3 cellular contexts compared by ENCODE assay signal in the genomic region with DNA sequence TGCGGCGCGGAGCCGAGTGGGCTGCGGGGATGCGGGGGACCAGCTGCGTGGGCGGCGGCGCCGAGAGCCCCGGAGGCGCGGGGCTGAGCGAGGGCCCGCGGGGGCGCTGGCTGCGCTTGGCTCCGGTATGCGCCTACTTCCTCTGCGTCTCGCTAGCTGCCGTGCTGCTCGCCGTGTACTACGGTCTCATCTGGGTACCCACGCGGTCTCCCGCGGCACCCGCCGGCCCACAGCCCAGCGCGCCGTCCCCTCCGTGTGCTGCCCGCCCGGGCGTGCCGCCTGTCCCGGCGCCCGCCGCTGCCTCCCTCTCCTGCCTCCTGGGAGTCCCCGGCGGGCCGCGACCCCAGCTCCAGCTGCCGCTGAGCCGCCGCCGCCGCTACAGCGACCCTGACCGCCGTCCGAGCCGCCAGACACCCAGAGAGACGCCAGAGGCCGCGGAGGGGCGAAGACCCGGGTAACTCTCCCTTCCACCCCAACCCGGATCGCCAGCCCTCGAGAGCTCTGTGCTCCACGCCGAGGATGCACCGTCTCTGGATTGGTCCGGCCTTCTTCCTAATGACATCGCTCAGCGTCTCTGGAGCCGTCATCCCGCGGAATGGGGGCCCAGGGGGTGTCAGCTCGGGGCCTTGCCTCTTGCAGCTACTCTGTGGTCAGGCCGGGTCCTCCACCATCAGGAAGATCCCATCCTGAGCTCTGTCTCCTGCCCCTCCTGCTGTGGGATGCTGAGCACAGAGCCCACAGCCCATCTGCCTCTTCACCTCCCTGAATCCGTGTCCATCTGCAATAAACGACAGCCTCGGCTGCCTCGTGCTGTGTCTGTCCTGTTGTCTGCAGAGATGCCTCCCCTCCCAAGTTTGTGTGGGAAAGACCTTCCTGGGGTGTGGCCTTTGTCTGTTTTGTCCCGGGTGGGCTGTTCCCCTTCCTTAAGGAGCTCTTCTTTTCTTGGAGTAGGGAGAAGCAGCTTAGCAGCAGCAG.
TF ChIP-seq lines count a peak whose summit lies in the region.

No MANE protein-coding gene starts in this region.

TF ChIP-seq in GM23338, 12 proteins besides CTCF, POLR2A, EP300 and RAD21 (continues in another document):
- TF ChIP-seq CREB1 (CRISPR knock-in tag; IDR thresholded peaks at IDR 0.05; ENCODE audit: low read depth) = no peak
- TF ChIP-seq ZNF331 (CRISPR knock-in tag; IDR thresholded peaks at IDR 0.05; ENCODE audit: low read depth) = no peak
- TF ChIP-seq, protein P1, sequence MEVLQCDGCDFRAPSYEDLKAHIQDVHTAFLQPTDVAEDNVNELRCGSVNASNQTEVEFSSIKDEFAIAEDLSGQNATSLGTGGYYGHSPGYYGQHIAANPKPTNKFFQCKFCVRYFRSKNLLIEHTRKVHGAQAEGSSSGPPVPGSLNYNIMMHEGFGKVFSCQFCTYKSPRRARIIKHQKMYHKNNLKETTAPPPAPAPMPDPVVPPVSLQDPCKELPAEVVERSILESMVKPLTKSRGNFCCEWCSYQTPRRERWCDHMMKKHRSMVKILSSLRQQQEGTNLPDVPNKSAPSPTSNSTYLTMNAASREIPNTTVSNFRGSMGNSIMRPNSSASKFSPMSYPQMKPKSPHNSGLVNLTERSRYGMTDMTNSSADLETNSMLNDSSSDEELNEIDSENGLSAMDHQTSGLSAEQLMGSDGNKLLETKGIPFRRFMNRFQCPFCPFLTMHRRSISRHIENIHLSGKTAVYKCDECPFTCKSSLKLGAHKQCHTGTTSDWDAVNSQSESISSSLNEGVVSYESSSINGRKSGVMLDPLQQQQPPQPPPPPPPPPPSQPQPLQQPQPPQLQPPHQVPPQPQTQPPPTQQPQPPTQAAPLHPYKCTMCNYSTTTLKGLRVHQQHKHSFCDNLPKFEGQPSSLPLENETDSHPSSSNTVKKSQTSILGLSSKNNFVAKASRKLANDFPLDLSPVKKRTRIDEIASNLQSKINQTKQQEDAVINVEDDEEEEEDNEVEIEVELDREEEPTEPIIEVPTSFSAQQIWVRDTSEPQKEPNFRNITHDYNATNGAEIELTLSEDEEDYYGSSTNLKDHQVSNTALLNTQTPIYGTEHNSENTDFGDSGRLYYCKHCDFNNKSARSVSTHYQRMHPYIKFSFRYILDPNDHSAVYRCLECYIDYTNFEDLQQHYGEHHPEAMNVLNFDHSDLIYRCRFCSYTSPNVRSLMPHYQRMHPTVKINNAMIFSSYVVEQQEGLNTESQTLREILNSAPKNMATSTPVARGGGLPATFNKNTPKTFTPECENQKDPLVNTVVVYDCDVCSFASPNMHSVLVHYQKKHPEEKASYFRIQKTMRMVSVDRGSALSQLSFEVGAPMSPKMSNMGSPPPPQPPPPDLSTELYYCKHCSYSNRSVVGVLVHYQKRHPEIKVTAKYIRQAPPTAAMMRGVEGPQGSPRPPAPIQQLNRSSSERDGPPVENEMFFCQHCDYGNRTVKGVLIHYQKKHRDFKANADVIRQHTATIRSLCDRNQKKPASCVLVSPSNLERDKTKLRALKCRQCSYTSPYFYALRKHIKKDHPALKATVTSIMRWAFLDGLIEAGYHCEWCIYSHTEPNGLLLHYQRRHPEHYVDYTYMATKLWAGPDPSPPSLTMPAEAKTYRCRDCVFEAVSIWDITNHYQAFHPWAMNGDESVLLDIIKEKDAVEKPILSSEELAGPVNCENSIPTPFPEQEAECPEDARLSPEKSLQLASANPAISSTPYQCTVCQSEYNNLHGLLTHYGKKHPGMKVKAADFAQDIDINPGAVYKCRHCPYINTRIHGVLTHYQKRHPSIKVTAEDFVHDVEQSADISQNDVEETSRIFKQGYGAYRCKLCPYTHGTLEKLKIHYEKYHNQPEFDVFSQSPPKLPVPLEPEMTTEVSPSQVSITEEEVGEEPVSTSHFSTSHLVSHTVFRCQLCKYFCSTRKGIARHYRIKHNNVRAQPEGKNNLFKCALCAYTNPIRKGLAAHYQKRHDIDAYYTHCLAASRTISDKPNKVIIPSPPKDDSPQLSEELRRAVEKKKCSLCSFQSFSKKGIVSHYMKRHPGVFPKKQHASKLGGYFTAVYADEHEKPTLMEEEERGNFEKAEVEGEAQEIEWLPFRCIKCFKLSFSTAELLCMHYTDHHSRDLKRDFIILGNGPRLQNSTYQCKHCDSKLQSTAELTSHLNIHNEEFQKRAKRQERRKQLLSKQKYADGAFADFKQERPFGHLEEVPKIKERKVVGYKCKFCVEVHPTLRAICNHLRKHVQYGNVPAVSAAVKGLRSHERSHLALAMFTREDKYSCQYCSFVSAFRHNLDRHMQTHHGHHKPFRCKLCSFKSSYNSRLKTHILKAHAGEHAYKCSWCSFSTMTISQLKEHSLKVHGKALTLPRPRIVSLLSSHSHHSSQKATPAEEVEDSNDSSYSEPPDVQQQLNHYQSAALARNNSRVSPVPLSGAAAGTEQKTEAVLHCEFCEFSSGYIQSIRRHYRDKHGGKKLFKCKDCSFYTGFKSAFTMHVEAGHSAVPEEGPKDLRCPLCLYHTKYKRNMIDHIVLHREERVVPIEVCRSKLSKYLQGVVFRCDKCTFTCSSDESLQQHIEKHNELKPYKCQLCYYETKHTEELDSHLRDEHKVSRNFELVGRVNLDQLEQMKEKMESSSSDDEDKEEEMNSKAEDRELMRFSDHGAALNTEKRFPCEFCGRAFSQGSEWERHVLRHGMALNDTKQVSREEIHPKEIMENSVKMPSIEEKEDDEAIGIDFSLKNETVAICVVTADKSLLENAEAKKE (CRISPR knock-in tag; IDR thresholded peaks at IDR 0.05) = no peak
- TF ChIP-seq NANOG (IDR thresholded peaks at IDR 0.05; ENCODE audit: borderline replicate concordance) = no peak

TF ChIP-seq in PFSK-1, 5 proteins besides CTCF, POLR2A, EP300 and RAD21:
- TF ChIP-seq, protein P2, sequence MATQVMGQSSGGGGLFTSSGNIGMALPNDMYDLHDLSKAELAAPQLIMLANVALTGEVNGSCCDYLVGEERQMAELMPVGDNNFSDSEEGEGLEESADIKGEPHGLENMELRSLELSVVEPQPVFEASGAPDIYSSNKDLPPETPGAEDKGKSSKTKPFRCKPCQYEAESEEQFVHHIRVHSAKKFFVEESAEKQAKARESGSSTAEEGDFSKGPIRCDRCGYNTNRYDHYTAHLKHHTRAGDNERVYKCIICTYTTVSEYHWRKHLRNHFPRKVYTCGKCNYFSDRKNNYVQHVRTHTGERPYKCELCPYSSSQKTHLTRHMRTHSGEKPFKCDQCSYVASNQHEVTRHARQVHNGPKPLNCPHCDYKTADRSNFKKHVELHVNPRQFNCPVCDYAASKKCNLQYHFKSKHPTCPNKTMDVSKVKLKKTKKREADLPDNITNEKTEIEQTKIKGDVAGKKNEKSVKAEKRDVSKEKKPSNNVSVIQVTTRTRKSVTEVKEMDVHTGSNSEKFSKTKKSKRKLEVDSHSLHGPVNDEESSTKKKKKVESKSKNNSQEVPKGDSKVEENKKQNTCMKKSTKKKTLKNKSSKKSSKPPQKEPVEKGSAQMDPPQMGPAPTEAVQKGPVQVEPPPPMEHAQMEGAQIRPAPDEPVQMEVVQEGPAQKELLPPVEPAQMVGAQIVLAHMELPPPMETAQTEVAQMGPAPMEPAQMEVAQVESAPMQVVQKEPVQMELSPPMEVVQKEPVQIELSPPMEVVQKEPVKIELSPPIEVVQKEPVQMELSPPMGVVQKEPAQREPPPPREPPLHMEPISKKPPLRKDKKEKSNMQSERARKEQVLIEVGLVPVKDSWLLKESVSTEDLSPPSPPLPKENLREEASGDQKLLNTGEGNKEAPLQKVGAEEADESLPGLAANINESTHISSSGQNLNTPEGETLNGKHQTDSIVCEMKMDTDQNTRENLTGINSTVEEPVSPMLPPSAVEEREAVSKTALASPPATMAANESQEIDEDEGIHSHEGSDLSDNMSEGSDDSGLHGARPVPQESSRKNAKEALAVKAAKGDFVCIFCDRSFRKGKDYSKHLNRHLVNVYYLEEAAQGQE (IDR thresholded peaks at IDR 0.05; ENCODE audit: insufficient read depth in 1 of 2, low read depth in 2 of 2, low read length in 2 of 2) = no peak
- peak; percentile 11 for TF ChIP-seq FOXP2 (optimal IDR thresholded peaks at IDR 0.05; ENCODE audit: borderline replicate concordance, extremely low read depth, extremely low read length, insufficient read depth)
- 0 out of 2 replicates have a peak, but pooled peaks have one; percentile 19 for TF ChIP-seq POLR2AphosphoS5 (IDR thresholded peaks at IDR 0.05; ENCODE audit: low read depth, low read length)
- TF ChIP-seq TAF1 (IDR thresholded peaks at IDR 0.05; ENCODE audit: borderline replicate concordance, insufficient read depth, low read length) = no peak

TF ChIP-seq in H1, 55 proteins besides CTCF, POLR2A, EP300 and RAD21:
- peak; percentile 55 for TF ChIP-seq KDM4A (IDR thresholded peaks at IDR 0.05; ENCODE audit: low read depth, low read length, severe bottlenecking)
- TF ChIP-seq EGR1 (IDR thresholded peaks at IDR 0.05; ENCODE audit: borderline replicate concordance, low read depth, low read length) = 0 out of 2 replicates have a peak, but pooled peaks have one; percentile 42
- no peak for TF ChIP-seq CEBPB (IDR thresholded peaks at IDR 0.05; ENCODE audit: low read depth, low read length)
- TF ChIP-seq SAP30 (IDR thresholded peaks at IDR 0.05; ENCODE audit: insufficient read depth, insufficient replicate concordance, low read length) = no peak
- TF ChIP-seq RBBP5 (IDR thresholded peaks at IDR 0.05; ENCODE audit: borderline replicate concordance, low read depth, low read length) = 0 out of 2 replicates have a peak, but pooled peaks have one; percentile 59
- peak; percentile 44; the same call in 1 of the 2 replicates for TF ChIP-seq BACH1 (IDR thresholded peaks at IDR 0.05; ENCODE audit: low read length)
